ENCODE assay signal across 34 cellular contexts in the genomic region with DNA sequence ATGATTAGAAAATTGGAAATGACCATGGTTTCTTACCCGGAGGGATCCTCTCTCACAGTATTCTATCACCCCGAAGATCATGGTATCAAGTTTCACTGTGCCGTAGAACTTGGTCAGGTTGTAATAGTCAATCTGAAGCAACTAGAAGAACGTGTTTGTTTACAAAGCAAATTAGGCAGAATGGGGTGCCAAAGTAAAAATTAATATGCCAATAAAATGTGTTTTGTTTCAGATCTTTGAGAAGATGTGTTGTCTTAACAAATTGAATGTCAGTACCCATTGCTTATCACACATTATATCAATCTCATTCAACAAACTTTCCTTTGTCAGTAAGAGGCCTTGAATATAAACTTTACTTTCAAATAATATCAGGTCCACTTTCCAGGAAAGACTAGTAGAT. TPM values are rescaled to one million over a fixed set of nuclear protein-coding genes. Genes with fewer than 3 reads are reported as not detected.
"Had no signal": no experiment of that assay in that cellular context is flagged by ENCODE, and none has a peak within 500 bp of the region (broad histone marks: within the 10 kb centered on the region; RNA-seq: fewer than 3 reads in every experiment).

No MANE protein-coding gene starts in this region.

- H3K9me3 ChIP-seq: left lung, lower lobe of right lung, neutrophil, ovary, right atrium auricular region, right lobe of liver, tibial nerve, vagina had no signal

- H3K36me3 Mint-ChIP-seq: naive B cell; natural killer cell; neural progenitor cell; stimulated activated memory B cell treated with anti-CD40 and anti-IgM and Interleukin-4, amounts not matched to agents 10 μg/mL and 1 μg/mL and 100 μg/mL, for 72 hours; type B pancreatic cell had no signal

- ATAC-seq: left colon; left lung; lower lobe of right lung; natural killer cell; stimulated activated memory B cell treated with anti-CD40 and anti-IgM and Interleukin-4, amounts not matched to agents 10 μg/mL and 1 μg/mL and 100 μg/mL, for 72 hours; stimulated activated naive CD8-positive, alpha-beta T cell treated with anti-CD3 and anti-CD28 coated beads, Interleukin-15, amount 100 ng/mL, for 72 hours had no signal

- H3K36me3 ChIP-seq: left lung, lower lobe of right lung, neural progenitor cell, neutrophil, ovary, right atrium auricular region, right lobe of liver, tibial nerve, vagina had no signal

- DNase-seq: hippocampal formation; left colon; left lung; lower lobe of right lung; mammary epithelial cell; mesenchymal stem cell; naive B cell; natural killer cell; nephron progenitor cell; ovary; right lobe of liver; stimulated activated CD4-positive, alpha-beta T cell treated with anti-CD3 and anti-CD28 coated beads, Interleukin-1b, Interleukin-23, amount 100 ng/mL, for 48 hours; stimulated activated CD4-positive, alpha-beta T cell treated with anti-CD3 and anti-CD28 coated beads, Interleukin-2, amount 100 ng/mL, for 48 hours; stimulated activated CD4-positive, alpha-beta T cell treated with anti-CD3 and anti-CD28 coated beads, Interleukin-4, amount 100 ng/mL, for 4 hours; stimulated activated CD8-positive, alpha-beta memory T cell treated with anti-CD3 and anti-CD28 coated beads, Interleukin-4, amount 100 ng/mL, for 48 hours; stimulated activated naive CD4-positive, alpha-beta T cell treated with Interleukin-2 at 50 U/mL for 16 hours; stimulated activated naive CD8-positive, alpha-beta T cell treated with anti-CD3 and anti-CD28 coated beads, Interleukin-15, amount 100 ng/mL, for 72 hours; substantia nigra had no signal

- H3K9ac ChIP-seq: neural progenitor cell had no signal

- H3K4me2 ChIP-seq: neural progenitor cell, smooth muscle cell had no signal

- H3K4me3 ChIP-seq: left lung, lower lobe of right lung, neural progenitor cell, ovary, right atrium auricular region, right lobe of liver, smooth muscle cell, tibial nerve, vagina had no signal

- H2AFZ ChIP-seq: neural progenitor cell had no signal

- FAIRE-seq: keratinocyte had no signal

- H3K27ac Mint-ChIP-seq: naive B cell; natural killer cell; nephron progenitor cell; neural progenitor cell; progenitor cell of endocrine pancreas; stimulated activated memory B cell treated with anti-CD40 and anti-IgM and Interleukin-4, amounts not matched to agents 10 μg/mL and 1 μg/mL and 100 μg/mL, for 72 hours; stimulated activated naive CD8-positive, alpha-beta T cell treated with anti-CD3 and anti-CD28 coated beads, Interleukin-15, amount 100 ng/mL, for 72 hours; type B pancreatic cell had no signal

- H3K27ac ChIP-seq: left lung, lower lobe of right lung, neural progenitor cell, neutrophil, ovary, right lobe of liver, tibial nerve, vagina had no signal

- H3K27me3 ChIP-seq: left lung, neural progenitor cell, ovary, right atrium auricular region, right lobe of liver, tibial nerve, vagina had no signal

- H3K4me1 Mint-ChIP-seq: naive B cell; natural killer cell; neural progenitor cell; stimulated activated memory B cell treated with anti-CD40 and anti-IgM and Interleukin-4, amounts not matched to agents 10 μg/mL and 1 μg/mL and 100 μg/mL, for 72 hours had no signal

- H3K4me1 ChIP-seq: left lung, lower lobe of right lung, neural progenitor cell, right atrium auricular region, right lobe of liver, tibial nerve, vagina had no signal

- H3K4me3 Mint-ChIP-seq: naive B cell; natural killer cell; nephron progenitor cell; neural progenitor cell; stimulated activated memory B cell treated with anti-CD40 and anti-IgM and Interleukin-4, amounts not matched to agents 10 μg/mL and 1 μg/mL and 100 μg/mL, for 72 hours; stimulated activated naive CD8-positive, alpha-beta T cell treated with anti-CD3 and anti-CD28 coated beads, Interleukin-15, amount 100 ng/mL, for 72 hours; type B pancreatic cell had no signal

- H3K9me3 Mint-ChIP-seq: natural killer cell; nephron progenitor cell; neural progenitor cell; stimulated activated memory B cell treated with anti-CD40 and anti-IgM and Interleukin-4, amounts not matched to agents 10 μg/mL and 1 μg/mL and 100 μg/mL, for 72 hours; stimulated activated naive CD8-positive, alpha-beta T cell treated with anti-CD3 and anti-CD28 coated beads, Interleukin-15, amount 100 ng/mL, for 72 hours; type B pancreatic cell had no signal

- H3K27me3 Mint-ChIP-seq: progenitor cell of endocrine pancreas; stimulated activated memory B cell treated with anti-CD40 and anti-IgM and Interleukin-4, amounts not matched to agents 10 μg/mL and 1 μg/mL and 100 μg/mL, for 72 hours; stimulated activated naive CD8-positive, alpha-beta T cell treated with anti-CD3 and anti-CD28 coated beads, Interleukin-15, amount 100 ng/mL, for 72 hours; type B pancreatic cell had no signal

RNA-seq across cellular contexts. Expression of a gene that starts 45.0 kb away (rescaled TPM):
- total RNA-seq: left lung, lower lobe of right lung, mammary epithelial cell, mononuclear cell, natural killer cell, omental fat pad, pulmonary artery endothelial cell, renal cortical epithelial cell, right atrium auricular region, skeletal muscle tissue, smooth muscle cell, tibial nerve, ureter had no signal
- polyA plus RNA-seq: mammary epithelial cell, ovary, smooth muscle cell had no signal
